Comparison of ENCODE assay signal across 1 cellular context in genomic region chr2:222319576-222320440, GRCh38.
TF ChIP-seq lines count a peak whose summit lies in the region.

No MANE protein-coding gene starts in this region.

TF ChIP-seq in GM12878, 131 proteins besides CTCF, POLR2A, EP300 and RAD21 (continued from another document):
- TF ChIP-seq E4F1 (IDR thresholded peaks at IDR 0.05; ENCODE audit: borderline replicate concordance, partially characterized antibody) = no peak
- TF ChIP-seq ATF7 (IDR thresholded peaks at IDR 0.05; ENCODE audit: low read depth) = no peak
- no peak for TF ChIP-seq ATF2 (IDR thresholded peaks at IDR 0.05; ENCODE audit: low read length)
- TF ChIP-seq IKZF1 (conservative IDR thresholded peaks at IDR 0.05) = peak; percentile 63
- peak in 1 of 2 experiments; percentile 82; a peak in 1 of 3 replicates for TF ChIP-seq EGR1 (IDR thresholded peaks at IDR 0.05; ENCODE audit: borderline replicate concordance in 1 of 2, low read depth in 2 of 2, low read length in 2 of 2)
- no peak for TF ChIP-seq BCL11A (IDR thresholded peaks at IDR 0.05; ENCODE audit: low read depth, low read length)
- TF ChIP-seq CREM (IDR thresholded peaks at IDR 0.05; ENCODE audit: low read depth) = no peak
- no peak for TF ChIP-seq E2F8 (IDR thresholded peaks at IDR 0.05; ENCODE audit: low read depth, partially characterized antibody)
- TF ChIP-seq CBFB (IDR thresholded peaks at IDR 0.05; ENCODE audit: low read depth) = no peak
- peak; percentile 79 for TF ChIP-seq PKNOX1 (IDR thresholded peaks at IDR 0.05)
- TF ChIP-seq ATF3 (IDR thresholded peaks at IDR 0.05; ENCODE audit: borderline replicate concordance, extremely low read depth, low read depth, low read length) = no peak
- peak; percentile 18; the same call in 1 of the 2 replicates for TF ChIP-seq BACH1 (IDR thresholded peaks at IDR 0.05; ENCODE audit: borderline replicate concordance)
- peak; percentile 17 to 60; a peak in 3 of 4 replicates for TF ChIP-seq BHLHE40 (IDR thresholded peaks at IDR 0.05; ENCODE audit: borderline replicate concordance in 1 of 2, low read depth in 2 of 2, low read length in 1 of 2)
- no peak for TF ChIP-seq KLF5 (IDR thresholded peaks at IDR 0.05; ENCODE audit: partially characterized antibody)
- no peak for TF ChIP-seq SREBF2 (IDR thresholded peaks at IDR 0.05; ENCODE audit: low read length)
- peak; percentile 83 for TF ChIP-seq DPF2 (IDR thresholded peaks at IDR 0.05)
- peak; percentile 78 for TF ChIP-seq LARP7 (IDR thresholded peaks at IDR 0.05)
- no peak for TF ChIP-seq MEF2A (IDR thresholded peaks at IDR 0.05; ENCODE audit: insufficient read depth, low read depth, low read length)
- no peak for TF ChIP-seq HDGF (IDR thresholded peaks at IDR 0.05)
